8 cellular contexts compared by ENCODE assay signal in genomic region chr14:64704145-64704742, GRCh38. TPM values are rescaled to one million over a fixed set of nuclear protein-coding genes. Genes with fewer than 3 reads are reported as not detected.
A peak's percentile ranks its signal among the peaks of the same experiment; 100 is the strongest.
DNase-seq lines count a peak whose midpoint lies in the region; ATAC-seq, FAIRE-seq and TF ChIP-seq lines count a peak whose summit lies in the region.

Gene PLEKHG3, plus strand, starts transcription at chr14:64704424. Its CDS starts 23,208 bp downstream, at chr14:64727632.

- SMC1A ChIA-PET in GM12878 (lab: Charles Lee; ENCODE audit: uncharacterized antibody, unreplicated experiment), result interaction anchor here (1.4 kb wide), 1 partner anchor 29 kb away, joined by 3 read pairs; no protein-coding TSS in a partner anchor

- peak within 1 kb of the TSS; percentile 71 for H3K4me3 ChIP-seq in AG10803 (ENCODE audit: low read length)
- no peak within 1 kb of the TSS for H3K4me3 ChIP-seq in GM12878
- peak within 1 kb of the TSS; percentile 80 for H3K4me3 ChIP-seq in right cardiac atrium (ENCODE audit: low read length)
- H3K4me3 ChIP-seq in parathyroid adenoma (ENCODE audit: low read depth, low read length), result peak within 1 kb of the TSS; percentile 74

- TF ChIP-seq POLR2A in GM12878 (IDR thresholded peaks at IDR 0.05; ENCODE audit: low read depth, low read length), result no peak

- TF ChIP-seq RAD21 in GM12878 (IDR thresholded peaks at IDR 0.05; ENCODE audit: insufficient read depth, low read depth, low read length), result no peak

- H3K4me2 ChIP-seq in GM12878 (ENCODE audit: control insufficient read depth, insufficient read depth) (peak within 1 kb of the TSS; percentile 44), parathyroid adenoma (ENCODE audit: low read length) (peak within 1 kb of the TSS; percentile 97)

- no peak for TF ChIP-seq EP300 in GM12878 (IDR thresholded peaks at IDR 0.05; ENCODE audit: borderline replicate concordance in 1 of 2, control insufficient read depth in 1 of 2, low read depth in 2 of 2, low read length in 2 of 2)

- WGBS in GM12878 (ENCODE audit: insufficient coverage, insufficient replicate concordance, low lambda C conversion rate, missing lambda C conversion rate), result 7% methylated on average over 30 of the region's 69 CpGs
- under 1% methylated on average over 69 of the region's 69 CpGs for WGBS in right cardiac atrium

- RAD21 ChIA-PET in GM12878 (lab: Charles Lee; ENCODE audit: unreplicated experiment), result no interaction called here

- POLR2A ChIA-PET in HEK293T (lab: Yijun Ruan, JAX) (interaction anchor here (0.5 to 2.1 kb wide), 15 partner anchors 10 to 490 kb away, joined by 3 to 11 read pairs (median 4); partner anchors contain the start of gene HSPA2), GM12878 (lab: Charles Lee) (interaction anchor here (1.6 kb wide), 1 partner anchor 18 kb away, joined by 3 read pairs; no protein-coding TSS in a partner anchor)

- CTCF ChIA-PET in HEK293T (lab: Yijun Ruan, JAX) (interaction anchor here (0.6 kb wide), 1 partner anchor 137 kb away, joined by 3 read pairs; no protein-coding TSS in a partner anchor), GM12878 (lab: Yijun Ruan, JAX) (no interaction called here)

- TF ChIP-seq CTCF in AG10803 (conservative IDR thresholded peaks at IDR 0.05; ENCODE audit: low read length) (no peak), GM12878 (IDR thresholded peaks at IDR 0.05 in 2 of 3, conservative IDR thresholded peaks at IDR 0.05 in 1 of 3; ENCODE audit: control insufficient read depth in 2 of 3, extremely low read depth in 1 of 3, insufficient read depth in 1 of 3, low read depth in 3 of 3, low read length in 3 of 3) (no peak), parathyroid adenoma (IDR thresholded peaks at IDR 0.05) (no peak)

- no TSS peak for BruUV-seq in GM12878 (replicated peaks; lab: Mats Ljungman, UMichigan)

- in situ Hi-C loops in GM12878 (cut with MboI), result no loop called here

- peaks cover 5 to 29% of the 10 kb centered on the region in 2 experiments; a peak in 3 of 4 replicates for H3K27me3 ChIP-seq in GM12878 (replicated peaks in 1 of 2; ENCODE audit: control insufficient read depth in 2 of 2, insufficient read depth in 2 of 2, low read length in 1 of 2)
- H3K27me3 ChIP-seq in right cardiac atrium (ENCODE audit: control insufficient read depth, insufficient read depth), result no peaks in the 10 kb centered on the region
- H3K27me3 ChIP-seq in parathyroid adenoma (ENCODE audit: control insufficient read depth, insufficient read depth, low read length), result no peaks in the 10 kb centered on the region

- FAIRE-seq in RCC 7860 (lab: Jason Lieb, UNC), result no peak
- FAIRE-seq in GM12878 (lab: Jason Lieb, UNC), result no peak

- no peak within 1 kb of the TSS for H2AFZ ChIP-seq in GM12878 (ENCODE audit: control insufficient read depth, low read depth, low read length)
- H2AFZ ChIP-seq in parathyroid adenoma, result peak within 1 kb of the TSS; percentile 96

- intact Hi-C loops in GM12878 (cut with micrococcal nuclease; ENCODE audit: unreplicated experiment) (no loop called here), right cardiac atrium (cut with DNase I) (no loop called here)

- peak; percentile 55 for ATAC-seq in GM12878
- peak; percentile 83 for ATAC-seq in right cardiac atrium
- ATAC-seq in HG02884 (IDR thresholded peaks at IDR 0.05; ENCODE audit: unreplicated experiment), result no peak
- ATAC-seq in GM19395 (IDR thresholded peaks at IDR 0.05; ENCODE audit: unreplicated experiment), result no peak

- no peak within 1 kb of the TSS for H3K27ac ChIP-seq in GM12878 (ENCODE audit: control insufficient read depth, insufficient read depth)
- peak within 1 kb of the TSS; percentile 44 for H3K27ac ChIP-seq in right cardiac atrium (ENCODE audit: low read length)
- H3K27ac ChIP-seq in parathyroid adenoma, result peak within 1 kb of the TSS; percentile 83

- H3K9ac ChIP-seq in GM12878 (ENCODE audit: control insufficient read depth, insufficient read depth, low read length), result no peak within 1 kb of the TSS
- H3K9ac ChIP-seq in parathyroid adenoma, result peak within 1 kb of the TSS; percentile 90

- H3K9me3 ChIP-seq in GM12878 (replicated peaks; ENCODE audit: control insufficient read depth, insufficient read depth, low read length) (no peaks in the 10 kb centered on the region), right cardiac atrium (ENCODE audit: control insufficient read depth, low read length) (no peaks in the 10 kb centered on the region), parathyroid adenoma (ENCODE audit: control insufficient read depth, low read length) (no peaks in the 10 kb centered on the region)

- DNase-seq in AG10803 (ENCODE audit: low read depth), result peak; percentile 68
- peak; percentile 80 for DNase-seq in HEK293T (ENCODE audit: extremely low spot score)
- peak; percentile 66 for DNase-seq in RCC 7860 (ENCODE audit: low spot score)
- DNase-seq in GM12878 (ENCODE audit: low read depth, low spot score), result no peak
- peak; percentile 84 to 94 (median 94) for DNase-seq in right cardiac atrium

- H3K4me1 ChIP-seq in GM12878 (ENCODE audit: control insufficient read depth, insufficient read depth, low read length), result peaks cover 5% of the 10 kb centered on the region; the same call in 1 of the 2 replicates
- peaks cover 19% of the 10 kb centered on the region for H3K4me1 ChIP-seq in right cardiac atrium (ENCODE audit: control insufficient read depth, insufficient read depth, low read length)
- peaks cover 46% of the 10 kb centered on the region for H3K4me1 ChIP-seq in parathyroid adenoma

- H4K20me1 ChIP-seq in GM12878 (ENCODE audit: control insufficient read depth, insufficient read depth), result no peaks in the 10 kb centered on the region

- H3K36me3 ChIP-seq in GM12878 (ENCODE audit: control insufficient read depth in 2 of 2, insufficient read depth in 2 of 2, low read length in 1 of 2) (no peaks in the 10 kb centered on the region), parathyroid adenoma (ENCODE audit: control insufficient read depth, insufficient read depth, low read length) (no peaks in the 10 kb centered on the region)

- H3K79me2 ChIP-seq in GM12878 (ENCODE audit: control insufficient read depth, insufficient read depth, low read length), result no peaks in the 10 kb centered on the region
- H3K79me2 ChIP-seq in parathyroid adenoma, result peaks cover 10% of the 10 kb centered on the region

TF ChIP-seq in HEK293T, 16 proteins besides CTCF, POLR2A, EP300 and RAD21:
- TF ChIP-seq L3MBTL2 (conservative IDR thresholded peaks at IDR 0.05) (0 out of 2 replicates have a peak, but pooled peaks have one; percentile 4), FOXA1 (IDR thresholded peaks at IDR 0.05) (no peak)

TF ChIP-seq in GM12878, 131 proteins besides CTCF, POLR2A, EP300 and RAD21 (continues in another document):
- 0 out of 2 replicates have a peak, but pooled peaks have one; percentile 26 for TF ChIP-seq GATAD2B (conservative IDR thresholded peaks at IDR 0.05; ENCODE audit: low read depth)
- TF ChIP-seq ZNF687 (IDR thresholded peaks at IDR 0.05), result 0 out of 2 replicates have a peak, but pooled peaks have one; percentile 14
- 0 out of 4 replicates have a peak, but pooled peaks of 1 of the 2 experiments have one; percentile 16 for TF ChIP-seq BHLHE40 (IDR thresholded peaks at IDR 0.05; ENCODE audit: borderline replicate concordance in 1 of 2, low read depth in 2 of 2, low read length in 1 of 2)
- TF ChIP-seq NR2F1 (conservative IDR thresholded peaks at IDR 0.05), result peak; percentile 23; the same call in 1 of the 2 replicates

RNA-seq across cellular contexts. Expression of gene PLEKHG3, which starts in this region (rescaled TPM):
- total RNA-seq in GM12878 (2013; cell fraction: nucleolus; rRNA removed), result 0.44 and 0.88 TPM in 2 replicates
- total RNA-seq in GM12878 (2014; rRNA removed), result 0.05 TPM in 1 of 2 replicates, not detected in the other
- not detected in 2 replicates for total RNA-seq in GM12878 (2014; rRNA removed; fragmentation: Illumina TruSeq; extraction: Trizol)
- 0.32 and 0.64 TPM in 2 replicates for total RNA-seq in GM12878 (2021)
- polyA plus RNA-seq in GM12878 (2011; ENCODE audit: low read depth), result not detected
- 0.37 and 0.73 TPM in 2 replicates for polyA plus RNA-seq in GM12878 (2011; rRNA removed)
- 0.65 and 0.66 TPM in 2 replicates for polyA plus RNA-seq in GM12878 (2011; cell fraction: cytosol; rRNA removed)
- 2.0 and 2.6 TPM in 2 replicates for polyA plus RNA-seq in GM12878 (2011; cell fraction: nucleus; rRNA removed)
- polyA plus RNA-seq in GM12878 (2012), result 0.15 TPM in 1 of 2 replicates, not detected in the other
- 0.03 TPM in 1 of 2 replicates, not detected in the other for polyA plus RNA-seq in GM12878 (2014; fragmentation: Illumina TruSeq; extraction: Trizol)
- not detected for polyA plus RNA-seq in GM12878 (2014; fragmentation: Nextera tagmentation; extraction: Ambion mirVana)
- 0.05 and 0.06 TPM in 2 replicates for polyA plus RNA-seq in GM12878 (2014; rRNA removed)
- polyA plus RNA-seq in GM12878 (2016; fragmentation: Nextera tagmentation; extraction: Ambion mirVana), result under 1 TPM in 1 of 2 experiments, not detected in 1; 0.07 TPM
- polyA minus RNA-seq in GM12878 (2011; rRNA and poly(A)+ RNA removed), result 1.4 and 1.6 TPM in 2 replicates
- 0.27 and 3.2 TPM in 2 replicates for polyA minus RNA-seq in GM12878 (2011; cell fraction: cytosol; rRNA and poly(A)+ RNA removed)
- 0.85 and 1.1 TPM in 2 replicates for polyA minus RNA-seq in GM12878 (2011; cell fraction: nucleus; rRNA and poly(A)+ RNA removed)
- total RNA-seq in right cardiac atrium, result 10 to 100 TPM; 35.7 to 58.7 (median 50.6) TPM
- 12.6 TPM for polyA plus RNA-seq in right cardiac atrium

Comparison
In these comparisons a context has a peak if more than half of its experiments do, and no peak if none do; other contexts are left out.
1. RNA of gene PLEKHG3 (total RNA-seq): 35.7 to 58.7 TPM in right cardiac atrium; 0.05 to 0.88 TPM in GM12878; every median in the first group is over 10 times any median in the second.
2. ATAC-seq: peak in GM12878 (single experiment) and right cardiac atrium (2 of 2); none in HG02884 (single experiment) and GM19395 (single experiment).